In genomic region chr18:8044004-8044403, GRCh38 we compare ENCODE assay signal across 31 cellular contexts.
"Had no signal": no experiment of that assay in that cellular context is flagged by ENCODE, and none has a peak within 500 bp of the region (broad histone marks: within the 10 kb centered on the region; RNA-seq: fewer than 3 reads in every experiment).

No MANE protein-coding gene starts in this region.

- H3K27me3 ChIP-seq: ascending aorta, dorsolateral prefrontal cortex, esophagus muscularis mucosa, foreskin keratinocyte, gastrocnemius medialis, heart left ventricle had no signal

- H3K4me3 ChIP-seq: ascending aorta, coronary artery, dorsolateral prefrontal cortex, esophagus muscularis mucosa, gastrocnemius medialis, heart left ventricle had no signal

- H3K36me3 ChIP-seq: ascending aorta, esophagus muscularis mucosa, gastrocnemius medialis, heart left ventricle had no signal

- ATAC-seq: activated CD4-positive, alpha-beta T cell treated with anti-CD3 and anti-CD28 coated beads for 36 hours; activated CD8-positive, alpha-beta memory T cell treated with anti-CD3 and anti-CD28 coated beads, Interleukin-2, amount 10 ng/mL, durations not matched to agents 7 days and 5 days; activated CD8-positive, alpha-beta T cell treated with anti-CD3 and anti-CD28 coated beads, Interleukin-2, amount 10 ng/mL, durations not matched to agents 7 days and 5 days; activated naive CD4-positive, alpha-beta T cell treated with anti-CD3 and anti-CD28 coated beads, Interleukin-2, amount 50 U/mL, for 72 hours; foreskin keratinocyte; gastrocnemius medialis; heart left ventricle had no signal

- H3K4me1 Mint-ChIP-seq: activated CD8-positive, alpha-beta memory T cell treated with anti-CD3 and anti-CD28 coated beads, Interleukin-2, amount 10 ng/mL, durations not matched to agents 7 days and 5 days; activated naive CD4-positive, alpha-beta T cell treated with anti-CD3 and anti-CD28 coated beads, Interleukin-2, amount 10 ng/mL, durations not matched to agents 7 days and 5 days; activated naive CD8-positive, alpha-beta T cell treated with anti-CD3 and anti-CD28 coated beads, Interleukin-2, amount 10 ng/mL, durations not matched to agents 7 days and 5 days had no signal

- H3K4me1 ChIP-seq: foreskin keratinocyte had no signal

- H3K4me3 Mint-ChIP-seq: activated CD4-positive, alpha-beta memory T cell treated with anti-CD3 and anti-CD28 coated beads for 36 hours; activated CD4-positive, alpha-beta T cell treated with anti-CD3 and anti-CD28 coated beads for 36 hours; activated CD4-positive, alpha-beta T cell treated with anti-CD3 and anti-CD28 coated beads, Interleukin-2, amount 10 ng/mL, durations not matched to agents 24 days and 14 days; activated CD8-positive, alpha-beta memory T cell treated with anti-CD3 and anti-CD28 coated beads, Interleukin-2, amount 10 ng/mL, durations not matched to agents 7 days and 5 days; activated CD8-positive, alpha-beta T cell treated with anti-CD3 and anti-CD28 coated beads, Interleukin-2, amount 10 ng/mL, durations not matched to agents 7 days and 5 days; activated naive CD4-positive, alpha-beta T cell treated with anti-CD3 and anti-CD28 coated beads, Interleukin-2, amount 10 ng/mL, durations not matched to agents 7 days and 5 days; activated naive CD8-positive, alpha-beta T cell treated with anti-CD3 and anti-CD28 coated beads, Interleukin-2, amount 10 ng/mL, durations not matched to agents 7 days and 5 days; activated T-helper 1 cell treated with anti-CD3 and anti-CD28 coated beads, Interleukin-12 subunit alpha, Interleukin-12 subunit beta, Interleukin-2, Interleukin-4 antibody, amounts not matched to agents 30 ng/mL and 10 ng/mL and 1 ng/mL, durations not matched to agents 14 hours and 24 hours and 36 hours; brain; central memory CD8-positive, alpha-beta T cell; dendritic cell treated with granulocyte-macrophage colony-stimulating factor and Interleukin-4, amounts not matched to agents 40 ng/mL and 50 ng/mL, for 4 days had no signal

- H3K36me3 Mint-ChIP-seq: activated CD4-positive, alpha-beta memory T cell treated with anti-CD3 and anti-CD28 coated beads for 36 hours; activated CD8-positive, alpha-beta memory T cell treated with anti-CD3 and anti-CD28 coated beads, Interleukin-2, amount 10 ng/mL, durations not matched to agents 7 days and 5 days; activated naive CD4-positive, alpha-beta T cell treated with anti-CD3 and anti-CD28 coated beads, Interleukin-2, amount 10 ng/mL, durations not matched to agents 7 days and 5 days; activated naive CD4-positive, alpha-beta T cell treated with anti-CD3 and anti-CD28 coated beads, Interleukin-2, amount 50 U/mL, for 72 hours; activated naive CD8-positive, alpha-beta T cell treated with anti-CD3 and anti-CD28 coated beads, Interleukin-2, amount 10 ng/mL, durations not matched to agents 7 days and 5 days; brain had no signal

- H3K9me3 ChIP-seq: ascending aorta, esophagus muscularis mucosa, gastrocnemius medialis, heart left ventricle had no signal

- H3K27ac Mint-ChIP-seq: activated CD4-positive, alpha-beta memory T cell treated with anti-CD3 and anti-CD28 coated beads for 36 hours; activated CD4-positive, alpha-beta T cell treated with anti-CD3 and anti-CD28 coated beads for 36 hours; activated CD4-positive, alpha-beta T cell treated with anti-CD3 and anti-CD28 coated beads, Interleukin-2, amount 10 ng/mL, durations not matched to agents 24 days and 14 days; activated CD8-positive, alpha-beta memory T cell treated with anti-CD3 and anti-CD28 coated beads, Interleukin-2, amount 10 ng/mL, durations not matched to agents 7 days and 5 days; activated CD8-positive, alpha-beta T cell treated with anti-CD3 and anti-CD28 coated beads, Interleukin-2, amount 10 ng/mL, durations not matched to agents 7 days and 5 days; activated naive CD4-positive, alpha-beta T cell treated with anti-CD3 and anti-CD28 coated beads, Interleukin-2, amount 10 ng/mL, durations not matched to agents 7 days and 5 days; activated naive CD4-positive, alpha-beta T cell treated with anti-CD3 and anti-CD28 coated beads, Interleukin-2, amount 50 U/mL, for 72 hours; activated naive CD8-positive, alpha-beta T cell treated with anti-CD3 and anti-CD28 coated beads, Interleukin-2, amount 10 ng/mL, durations not matched to agents 7 days and 5 days; activated T-helper 1 cell treated with anti-CD3 and anti-CD28 coated beads, Interleukin-12 subunit alpha, Interleukin-12 subunit beta, Interleukin-2, Interleukin-4 antibody, amounts not matched to agents 30 ng/mL and 10 ng/mL and 1 ng/mL, durations not matched to agents 14 hours and 24 hours and 36 hours; dendritic cell treated with granulocyte-macrophage colony-stimulating factor and Interleukin-4, amounts not matched to agents 40 ng/mL and 50 ng/mL, for 4 days had no signal

- H3K27me3 Mint-ChIP-seq: activated CD4-positive, alpha-beta memory T cell treated with anti-CD3 and anti-CD28 coated beads for 36 hours; activated CD4-positive, alpha-beta T cell treated with anti-CD3 and anti-CD28 coated beads for 36 hours; activated CD4-positive, alpha-beta T cell treated with anti-CD3 and anti-CD28 coated beads, Interleukin-2, amount 10 ng/mL, durations not matched to agents 24 days and 14 days; activated CD8-positive, alpha-beta memory T cell treated with anti-CD3 and anti-CD28 coated beads, Interleukin-2, amount 10 ng/mL, durations not matched to agents 7 days and 5 days; activated naive CD4-positive, alpha-beta T cell treated with anti-CD3 and anti-CD28 coated beads, Interleukin-2, amount 10 ng/mL, durations not matched to agents 7 days and 5 days; activated naive CD8-positive, alpha-beta T cell treated with anti-CD3 and anti-CD28 coated beads, Interleukin-2, amount 10 ng/mL, durations not matched to agents 7 days and 5 days; central memory CD8-positive, alpha-beta T cell had no signal

- H3K9me3 Mint-ChIP-seq: activated CD4-positive, alpha-beta memory T cell treated with anti-CD3 and anti-CD28 coated beads for 36 hours; activated CD4-positive, alpha-beta T cell treated with anti-CD3 and anti-CD28 coated beads, Interleukin-2, amount 10 ng/mL, durations not matched to agents 24 days and 14 days; activated naive CD4-positive, alpha-beta T cell treated with anti-CD3 and anti-CD28 coated beads, Interleukin-2, amount 10 ng/mL, durations not matched to agents 7 days and 5 days; activated naive CD8-positive, alpha-beta T cell treated with anti-CD3 and anti-CD28 coated beads, Interleukin-2, amount 10 ng/mL, durations not matched to agents 7 days and 5 days; activated T-helper 1 cell treated with anti-CD3 and anti-CD28 coated beads, Interleukin-12 subunit alpha, Interleukin-12 subunit beta, Interleukin-2, Interleukin-4 antibody, amounts not matched to agents 30 ng/mL and 10 ng/mL and 1 ng/mL, durations not matched to agents 14 hours and 24 hours and 36 hours; brain; central memory CD8-positive, alpha-beta T cell; dendritic cell treated with granulocyte-macrophage colony-stimulating factor and Interleukin-4, amounts not matched to agents 40 ng/mL and 50 ng/mL, for 4 days had no signal

- H3K27ac ChIP-seq: ascending aorta, coronary artery, dorsolateral prefrontal cortex, esophagus muscularis mucosa, foreskin keratinocyte, gastrocnemius medialis, heart left ventricle had no signal

- DNase-seq: activated CD4-positive, alpha-beta memory T cell treated with anti-CD3 and anti-CD28 coated beads for 36 hours; activated CD4-positive, alpha-beta T cell treated with anti-CD3 and anti-CD28 coated beads for 36 hours; activated CD4-positive, alpha-beta T cell treated with anti-CD3 and anti-CD28 coated beads, Interleukin-2, amount 10 ng/mL, durations not matched to agents 24 days and 14 days; activated CD4-positive, CD25-positive, alpha-beta regulatory T cell; activated CD4-positive, CD25-positive, alpha-beta regulatory T cell treated with anti-CD3 and anti-CD28 coated beads, Interleukin-2, amount 50 U/mL, for 72 hours; activated CD8-positive, alpha-beta memory T cell treated with anti-CD3 and anti-CD28 coated beads, Interleukin-2, amount 10 ng/mL, durations not matched to agents 7 days and 5 days; activated CD8-positive, alpha-beta memory T cell treated with anti-CD3 and anti-CD28 coated beads, Interleukin-2, amount 50 U/mL, for 4 hours; activated CD8-positive, alpha-beta T cell treated with anti-CD3 and anti-CD28 coated beads, Interleukin-2, amount 10 ng/mL, durations not matched to agents 7 days and 5 days; activated gamma-delta T cell; activated naive CD4-positive, alpha-beta T cell; activated naive CD4-positive, alpha-beta T cell treated with anti-CD3 and anti-CD28 coated beads, Interleukin-2, amount 10 ng/mL, durations not matched to agents 7 days and 5 days; activated naive CD8-positive, alpha-beta T cell treated with anti-CD3 and anti-CD28 coated beads, Interleukin-2, amount 10 ng/mL, durations not matched to agents 7 days and 5 days; activated T-cell treated with anti-CD3 and anti-CD28 coated beads, Interleukin-2, amount 50 U/mL, for 1 hour; activated T-cell treated with anti-CD3 and anti-CD28 coated beads, Interleukin-2, amount 50 U/mL, for 48 hours; dorsolateral prefrontal cortex; effector memory CD4-positive, alpha-beta T cell; erythroblast; foreskin keratinocyte; gastrocnemius medialis; glutamatergic neuron; heart left ventricle; T-helper 1 cell; T-helper 2 cell had no signal
